Comparison of ENCODE assay signal across 10 cellular contexts in the genomic region with DNA sequence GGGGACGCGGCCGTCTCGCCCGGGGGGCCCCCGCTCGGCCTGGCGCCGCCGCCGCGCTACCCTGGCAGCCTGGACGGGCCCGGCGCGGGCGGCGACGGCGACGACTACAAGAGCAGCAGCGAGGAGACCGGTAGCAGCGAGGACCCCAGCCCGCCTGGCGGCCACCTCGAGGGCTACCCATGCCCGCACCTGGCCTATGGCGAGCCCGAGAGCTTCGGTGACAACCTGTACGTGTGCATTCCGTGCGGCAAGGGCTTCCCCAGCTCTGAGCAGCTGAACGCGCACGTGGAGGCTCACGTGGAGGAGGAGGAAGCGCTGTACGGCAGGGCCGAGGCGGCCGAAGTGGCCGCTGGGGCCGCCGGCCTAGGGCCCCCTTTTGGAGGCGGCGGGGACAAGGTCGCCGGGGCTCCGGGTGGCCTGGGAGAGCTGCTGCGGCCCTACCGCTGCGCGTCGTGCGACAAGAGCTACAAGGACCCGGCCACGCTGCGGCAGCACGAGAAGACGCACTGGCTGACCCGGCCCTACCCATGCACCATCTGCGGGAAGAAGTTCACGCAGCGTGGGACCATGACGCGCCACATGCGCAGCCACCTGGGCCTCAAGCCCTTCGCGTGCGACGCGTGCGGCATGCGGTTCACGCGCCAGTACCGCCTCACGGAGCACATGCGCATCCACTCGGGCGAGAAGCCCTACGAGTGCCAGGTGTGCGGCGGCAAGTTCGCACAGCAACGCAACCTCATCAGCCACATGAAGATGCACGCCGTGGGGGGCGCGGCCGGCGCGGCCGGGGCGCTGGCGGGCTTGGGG. TPM values are rescaled to one million over a fixed set of nuclear protein-coding genes. Genes with fewer than 3 reads are reported as not detected.
DNase-seq lines count a peak whose midpoint lies in the region; ATAC-seq and TF ChIP-seq lines count a peak whose summit lies in the region.
"Had no signal": no experiment of that assay in that cellular context is flagged by ENCODE, and none has a peak within 500 bp of the region (broad histone marks: within the 10 kb centered on the region; RNA-seq: fewer than 3 reads in every experiment).

No MANE protein-coding gene starts in this region.

- peak overlapping the region; percentile 43 to 73 (median 54) for H3K4me3 Mint-ChIP-seq in naive B cell

- no peaks in the 10 kb centered on the region for H3K9me3 Mint-ChIP-seq in naive B cell
- H3K9me3 Mint-ChIP-seq: CD4-positive, alpha-beta memory T cell had no signal

- in situ Hi-C loops in ACHN (cut with HindIII; ENCODE audit: low pct_ligation_motif_present, low pct_unique_long_range_greater_than_20kb, low sequenced_read_pairs), result no loop called here

- H3K36me3 Mint-ChIP-seq in naive B cell, result peaks cover 6 to 7% of the 10 kb centered on the region in 2 donors

- H3K27ac Mint-ChIP-seq in naive B cell, result peak overlapping the region in 2 of 6 donors; percentile 26 to 49
- H3K27ac Mint-ChIP-seq: CD4-positive, alpha-beta memory T cell had no signal

- H3K36me3 ChIP-seq in H7 (replicated peaks; ENCODE audit: control insufficient read depth, insufficient read depth, low read length), result no peaks in the 10 kb centered on the region; the same call in 1 of the 2 replicates

- H3K27me3 ChIP-seq in H7 (ENCODE audit: control insufficient read depth, insufficient read depth, low read length), result peaks cover 61% of the 10 kb centered on the region

- H3K4me3 ChIP-seq in H7 (ENCODE audit: insufficient read depth, low read depth, low read length) (no peak overlapping the region), coronary artery (peak overlapping the region; percentile 69)

- no peak for TF ChIP-seq CTCF in coronary artery (IDR thresholded peaks at IDR 0.05)

- ATAC-seq in naive B cell (ENCODE audit: low read depth in 2 of 2), result peak in 1 of 2 donors; percentile 6
- no peak for ATAC-seq in GM21619 (IDR thresholded peaks at IDR 0.05; ENCODE audit: unreplicated experiment)

- H3K4me1 Mint-ChIP-seq in naive B cell, result peaks cover 28 to 34% (median 29%) of the 10 kb centered on the region in 3 donors

- DNase-seq in 8988T (peak; percentile 49), H7 (peak; percentile 87), coronary artery (ENCODE audit: low spot score) (no peak), naive B cell (peak; percentile 50), NCI-H2196 (lab: John Stamatoyannopoulos, UW; ENCODE audit: unreplicated experiment) (no peak), superior temporal gyrus (ENCODE audit: extremely low spot score) (no peak), ACHN (no peak)
- DNase-seq: SW 1271 had no signal

- peaks cover 7 to 26% (median 8%) of the 10 kb centered on the region in 3 donors for H3K27me3 Mint-ChIP-seq in naive B cell
- H3K27me3 Mint-ChIP-seq: CD4-positive, alpha-beta memory T cell had no signal

- H3K27ac ChIP-seq in coronary artery, result peak overlapping the region in 1 of 2 donors; percentile 88

RNA-seq across cellular contexts. Expression of a gene that starts 3.0 kb away (rescaled TPM):
- 0.03 and 0.63 TPM in 2 replicates for total RNA-seq in H7 (2014; rRNA removed; shearing (Covaris generic))
- under 1 TPM in 3 of 6 donors, not detected in 3; 0.08 to 0.35 (median 0.23) TPM for polyA plus RNA-seq in naive B cell (ENCODE audit: low read depth in 6 of 6)

RNA-seq across cellular contexts. Expression of a gene that starts 16.1 kb away (rescaled TPM):
- total RNA-seq in H7 (2014; rRNA removed; shearing (Covaris generic)), result 23.1 and 25.1 TPM in 2 replicates
- polyA plus RNA-seq in naive B cell (ENCODE audit: low read depth in 6 of 6), result 10 to 100 TPM; 43.0 to 66.7 (median 58.3) TPM

RNA-seq across cellular contexts. Expression of a gene that starts 28.0 kb away (rescaled TPM):
- total RNA-seq in H7 (2014; rRNA removed; shearing (Covaris generic)), result 37.0 and 53.6 TPM in 2 replicates
- 10 to 100 TPM; 22.7 to 37.7 (median 29.7) TPM for polyA plus RNA-seq in naive B cell (ENCODE audit: low read depth in 6 of 6)

RNA-seq across cellular contexts. Expression of a gene that starts 32.8 kb away (rescaled TPM):
- total RNA-seq in H7 (2014; rRNA removed; shearing (Covaris generic)), result 4.0 and 7.0 TPM in 2 replicates
- polyA plus RNA-seq in naive B cell (ENCODE audit: low read depth in 6 of 6), result not detected

Comparison
In these comparisons a context has a peak if more than half of its experiments do, and no peak if none do; other contexts are left out.
1. DNase-seq: peak in 8988T (single experiment), H7 (single experiment) and naive B cell (single experiment); none in coronary artery (single experiment), NCI-H2196 (single experiment), superior temporal gyrus (single experiment) and ACHN (single experiment).